ENCODE assay signal across 1 cellular context in the genomic region with DNA sequence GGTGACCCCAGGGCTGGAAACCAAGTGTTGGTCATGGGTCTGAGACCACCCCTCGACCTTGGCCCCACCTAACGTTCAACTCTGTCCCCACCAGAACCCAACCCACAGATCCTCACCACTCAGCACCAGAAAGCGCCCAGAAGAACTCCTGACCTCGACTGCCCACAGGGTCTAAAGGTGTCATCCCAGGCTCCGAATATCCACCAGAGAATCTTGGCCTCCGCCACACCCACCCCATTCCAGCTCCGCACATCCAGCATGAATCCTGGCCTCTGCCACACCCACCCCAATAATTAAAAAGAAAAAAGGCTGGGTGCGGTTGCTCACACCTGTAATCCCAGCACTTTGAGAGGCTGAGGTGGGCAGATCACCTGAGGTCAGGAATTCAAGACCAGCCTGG.
TF ChIP-seq lines count a peak whose summit lies in the region.

No MANE protein-coding gene starts in this region.

TF ChIP-seq in HepG2, 621 proteins besides CTCF, POLR2A, EP300 and RAD21:
- no peak for TF ChIP-seq SP1 (IDR thresholded peaks at IDR 0.05)
- no peak for TF ChIP-seq SP1 (CRISPR knock-in tag; IDR thresholded peaks at IDR 0.05)
- TF ChIP-seq, protein P1, sequence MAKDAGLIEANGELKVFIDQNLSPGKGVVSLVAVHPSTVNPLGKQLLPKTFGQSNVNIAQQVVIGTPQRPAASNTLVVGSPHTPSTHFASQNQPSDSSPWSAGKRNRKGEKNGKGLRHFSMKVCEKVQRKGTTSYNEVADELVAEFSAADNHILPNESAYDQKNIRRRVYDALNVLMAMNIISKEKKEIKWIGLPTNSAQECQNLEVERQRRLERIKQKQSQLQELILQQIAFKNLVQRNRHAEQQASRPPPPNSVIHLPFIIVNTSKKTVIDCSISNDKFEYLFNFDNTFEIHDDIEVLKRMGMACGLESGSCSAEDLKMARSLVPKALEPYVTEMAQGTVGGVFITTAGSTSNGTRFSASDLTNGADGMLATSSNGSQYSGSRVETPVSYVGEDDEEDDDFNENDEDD (CRISPR knock-in tag; IDR thresholded peaks at IDR 0.05; ENCODE audit: borderline replicate concordance), result no peak
- TF ChIP-seq IKZF4 (CRISPR knock-in tag; IDR thresholded peaks at IDR 0.05; ENCODE audit: borderline replicate concordance, low read depth, not compliant biosample characterization), result no peak
- no peak for TF ChIP-seq POLR2G (IDR thresholded peaks at IDR 0.05; ENCODE audit: low read depth, low read length)
- TF ChIP-seq SMC3 (IDR thresholded peaks at IDR 0.05; ENCODE audit: low read length), result no peak
- TF ChIP-seq ZNF44 (CRISPR knock-in tag; IDR thresholded peaks at IDR 0.05), result no peak
- TF ChIP-seq ZNF281 (CRISPR knock-in tag; IDR thresholded peaks at IDR 0.05; ENCODE audit: borderline replicate concordance), result no peak
- no peak for TF ChIP-seq CEBPG (CRISPR knock-in tag; IDR thresholded peaks at IDR 0.05)
- TF ChIP-seq SOX6 (IDR thresholded peaks at IDR 0.05), result no peak
- no peak for TF ChIP-seq SOX6 (CRISPR knock-in tag; IDR thresholded peaks at IDR 0.05)
- no peak for TF ChIP-seq POLR2AphosphoS5 (IDR thresholded peaks at IDR 0.05; ENCODE audit: low read depth, low read length)
- no peak for TF ChIP-seq KDM4B (CRISPR knock-in tag; IDR thresholded peaks at IDR 0.05)
- no peak for TF ChIP-seq BRCA1 (CRISPR knock-in tag; IDR thresholded peaks at IDR 0.05)
- no peak for TF ChIP-seq NFKBIZ (CRISPR knock-in tag; IDR thresholded peaks at IDR 0.05)
- TF ChIP-seq DNMT1 (CRISPR knock-in tag; IDR thresholded peaks at IDR 0.05), result no peak
- TF ChIP-seq, protein P2, sequence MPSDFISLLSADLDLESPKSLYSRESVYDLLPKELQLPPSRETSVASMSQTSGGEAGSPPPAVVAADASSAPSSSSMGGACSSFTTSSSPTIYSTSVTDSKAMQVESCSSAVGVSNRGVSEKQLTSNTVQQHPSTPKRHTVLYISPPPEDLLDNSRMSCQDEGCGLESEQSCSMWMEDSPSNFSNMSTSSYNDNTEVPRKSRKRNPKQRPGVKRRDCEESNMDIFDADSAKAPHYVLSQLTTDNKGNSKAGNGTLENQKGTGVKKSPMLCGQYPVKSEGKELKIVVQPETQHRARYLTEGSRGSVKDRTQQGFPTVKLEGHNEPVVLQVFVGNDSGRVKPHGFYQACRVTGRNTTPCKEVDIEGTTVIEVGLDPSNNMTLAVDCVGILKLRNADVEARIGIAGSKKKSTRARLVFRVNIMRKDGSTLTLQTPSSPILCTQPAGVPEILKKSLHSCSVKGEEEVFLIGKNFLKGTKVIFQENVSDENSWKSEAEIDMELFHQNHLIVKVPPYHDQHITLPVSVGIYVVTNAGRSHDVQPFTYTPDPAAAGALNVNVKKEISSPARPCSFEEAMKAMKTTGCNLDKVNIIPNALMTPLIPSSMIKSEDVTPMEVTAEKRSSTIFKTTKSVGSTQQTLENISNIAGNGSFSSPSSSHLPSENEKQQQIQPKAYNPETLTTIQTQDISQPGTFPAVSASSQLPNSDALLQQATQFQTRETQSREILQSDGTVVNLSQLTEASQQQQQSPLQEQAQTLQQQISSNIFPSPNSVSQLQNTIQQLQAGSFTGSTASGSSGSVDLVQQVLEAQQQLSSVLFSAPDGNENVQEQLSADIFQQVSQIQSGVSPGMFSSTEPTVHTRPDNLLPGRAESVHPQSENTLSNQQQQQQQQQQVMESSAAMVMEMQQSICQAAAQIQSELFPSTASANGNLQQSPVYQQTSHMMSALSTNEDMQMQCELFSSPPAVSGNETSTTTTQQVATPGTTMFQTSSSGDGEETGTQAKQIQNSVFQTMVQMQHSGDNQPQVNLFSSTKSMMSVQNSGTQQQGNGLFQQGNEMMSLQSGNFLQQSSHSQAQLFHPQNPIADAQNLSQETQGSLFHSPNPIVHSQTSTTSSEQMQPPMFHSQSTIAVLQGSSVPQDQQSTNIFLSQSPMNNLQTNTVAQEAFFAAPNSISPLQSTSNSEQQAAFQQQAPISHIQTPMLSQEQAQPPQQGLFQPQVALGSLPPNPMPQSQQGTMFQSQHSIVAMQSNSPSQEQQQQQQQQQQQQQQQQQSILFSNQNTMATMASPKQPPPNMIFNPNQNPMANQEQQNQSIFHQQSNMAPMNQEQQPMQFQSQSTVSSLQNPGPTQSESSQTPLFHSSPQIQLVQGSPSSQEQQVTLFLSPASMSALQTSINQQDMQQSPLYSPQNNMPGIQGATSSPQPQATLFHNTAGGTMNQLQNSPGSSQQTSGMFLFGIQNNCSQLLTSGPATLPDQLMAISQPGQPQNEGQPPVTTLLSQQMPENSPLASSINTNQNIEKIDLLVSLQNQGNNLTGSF (CRISPR knock-in tag; IDR thresholded peaks at IDR 0.05), result no peak
- no peak for TF ChIP-seq YEATS4 (CRISPR knock-in tag; IDR thresholded peaks at IDR 0.05; ENCODE audit: borderline replicate concordance)
